In genomic region chr11:90510839-90511238, GRCh38 we compare ENCODE assay signal across 28 cellular contexts.
"Had no signal": no experiment of that assay in that cellular context is flagged by ENCODE, and none has a peak within 500 bp of the region (broad histone marks: within the 10 kb centered on the region; RNA-seq: fewer than 3 reads in every experiment).

No MANE protein-coding gene starts in this region.

- H3K27me3 ChIP-seq: heart left ventricle, pancreas, right lobe of liver, testis, thyroid gland, transverse colon, upper lobe of left lung, vagina had no signal

- DNase-seq: heart left ventricle; hypothalamus; immature natural killer cell; islet precursor cell; mesendoderm; naive B cell; natural killer cell; pancreas; posterior cingulate gyrus; retina; right lobe of liver; stimulated activated CD4-positive, alpha-beta T cell treated with anti-CD3 and anti-CD28 coated beads, Interleukin-1b, Interleukin-23, amount 100 ng/mL, for 48 hours; stimulated activated CD4-positive, alpha-beta T cell treated with anti-CD3 and anti-CD28 coated beads, Interleukin-2, amount 100 ng/mL, for 48 hours; stimulated activated CD4-positive, alpha-beta T cell treated with anti-CD3 and anti-CD28 coated beads, Interleukin-4, amount 100 ng/mL, for 4 hours; stimulated activated CD8-positive, alpha-beta memory T cell treated with anti-CD3 and anti-CD28 coated beads, Interleukin-4, amount 100 ng/mL, for 48 hours; stimulated activated naive CD4-positive, alpha-beta T cell treated with Interleukin-2 at 50 U/mL for 16 hours; stimulated activated naive CD8-positive, alpha-beta T cell treated with anti-CD3 and anti-CD28 coated beads, Interleukin-15, amount 100 ng/mL, for 72 hours; substantia nigra; testis; thyroid gland; transverse colon; upper lobe of left lung had no signal

- H3K27ac ChIP-seq: pancreas, prostate gland, right lobe of liver, testis, thyroid gland, transverse colon, upper lobe of left lung, vagina had no signal

- H3K4me3 ChIP-seq: heart left ventricle, lung, pancreas, prostate gland, right lobe of liver, smooth muscle cell, testis, thyroid gland, transverse colon, upper lobe of left lung, vagina had no signal

- H3K9me3 ChIP-seq: heart left ventricle, pancreas, prostate gland, right lobe of liver, testis, thyroid gland, transverse colon, upper lobe of left lung, vagina had no signal

- H3K4me1 ChIP-seq: heart left ventricle, pancreas, prostate gland, right lobe of liver, testis, thyroid gland, transverse colon, upper lobe of left lung, vagina had no signal

- ATAC-seq: left lobe of liver; natural killer cell; pancreas; right lobe of liver; stimulated activated memory B cell treated with anti-CD40 and anti-IgM and Interleukin-4, amounts not matched to agents 10 μg/mL and 1 μg/mL and 100 μg/mL, for 72 hours; stimulated activated naive CD8-positive, alpha-beta T cell treated with anti-CD3 and anti-CD28 coated beads, Interleukin-15, amount 100 ng/mL, for 72 hours had no signal

- H3K36me3 ChIP-seq: heart left ventricle, pancreas, prostate gland, right lobe of liver, thyroid gland, transverse colon, upper lobe of left lung, vagina had no signal
